In the genomic region with DNA sequence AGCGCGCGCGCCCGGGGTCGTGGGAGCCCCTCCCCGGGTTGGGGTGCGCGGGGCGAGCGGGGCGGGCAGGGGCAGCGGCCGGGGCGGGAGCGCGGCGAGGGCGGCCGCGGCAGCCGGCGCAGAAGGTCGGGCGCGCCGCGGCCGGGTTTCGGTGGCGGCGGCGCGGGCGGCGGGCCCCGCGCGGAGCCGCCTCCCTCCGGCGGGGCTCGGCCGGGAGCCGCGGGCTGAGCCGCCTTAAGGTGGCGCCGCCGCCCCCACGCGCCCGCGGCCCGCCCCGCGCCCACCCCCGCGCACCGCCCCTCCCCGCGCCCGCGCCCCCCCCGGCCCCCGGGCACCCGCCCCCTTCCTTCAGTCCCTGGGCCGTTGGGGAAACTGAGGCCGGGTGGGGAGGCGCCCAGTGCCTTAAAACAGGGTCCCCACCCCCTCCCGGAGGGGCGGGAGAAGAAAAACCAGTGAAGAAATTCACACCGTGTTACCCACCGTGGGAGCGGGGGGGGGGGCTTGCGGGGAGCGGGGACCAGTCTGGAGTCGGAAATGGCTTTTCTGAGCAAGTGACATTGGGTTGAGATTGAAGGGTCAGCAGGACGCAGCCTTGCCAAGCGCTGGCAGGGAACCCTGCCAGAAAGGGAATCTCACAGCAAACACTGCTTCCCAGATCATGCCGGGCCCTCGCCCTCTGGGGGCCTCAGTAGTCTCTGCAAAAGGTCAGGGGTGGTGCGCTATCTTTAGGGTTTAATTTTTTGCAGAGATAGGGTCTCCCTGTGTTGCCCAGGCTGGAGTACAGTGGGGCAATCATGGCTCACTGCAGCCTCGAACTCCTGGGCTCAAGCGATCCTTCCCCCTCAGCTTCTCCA, we compare ENCODE assay signal across 1 cellular context.
TF ChIP-seq lines count a peak whose summit lies in the region.

A gene (minus strand): TSS at position 211 of the 854 bp plus-strand sequence. CDS start 376 bp downstream, outside the sequence.

TF ChIP-seq in endothelial cell of umbilical vein, 7 proteins besides CTCF, POLR2A, EP300 and RAD21:
- no peak for TF ChIP-seq FOS (IDR thresholded peaks at IDR 0.05; ENCODE audit: borderline replicate concordance, insufficient read depth, low read length)
- TF ChIP-seq JUN (IDR thresholded peaks at IDR 0.05; ENCODE audit: borderline replicate concordance, insufficient read depth, insufficient read length, low read depth): no peak
- no peak for TF ChIP-seq MYC (IDR thresholded peaks at IDR 0.05; ENCODE audit: low read depth, low read length)
- TF ChIP-seq, protein P1, sequence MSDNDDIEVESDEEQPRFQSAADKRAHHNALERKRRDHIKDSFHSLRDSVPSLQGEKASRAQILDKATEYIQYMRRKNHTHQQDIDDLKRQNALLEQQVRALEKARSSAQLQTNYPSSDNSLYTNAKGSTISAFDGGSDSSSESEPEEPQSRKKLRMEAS (IDR thresholded peaks at IDR 0.05; ENCODE audit: insufficient read depth, insufficient read length): no peak
- TF ChIP-seq GATA2 (IDR thresholded peaks at IDR 0.05; ENCODE audit: insufficient read depth, insufficient read length, low read depth, low read length): no peak
- no peak for TF ChIP-seq EZH2 (IDR thresholded peaks at IDR 0.05; ENCODE audit: borderline replicate concordance, low read depth, low read length, severe bottlenecking)
- no peak for TF ChIP-seq POLR2AphosphoS5 (IDR thresholded peaks at IDR 0.05; ENCODE audit: insufficient read depth, low read depth, low read length)
TF ChIP-seq in endothelial cell of umbilical vein: peak in this region for 0.
